In genomic region chr17:49260922-49261291, GRCh38 we compare ENCODE assay signal across 10 cellular contexts. TPM values are rescaled to one million over a fixed set of nuclear protein-coding genes. Genes with fewer than 3 reads are reported as not detected.
DNase-seq lines count a peak whose midpoint lies in the region; ATAC-seq, FAIRE-seq and TF ChIP-seq lines count a peak whose summit lies in the region.
"Had no signal": no experiment of that assay in that cellular context is flagged by ENCODE, and none has a peak within 500 bp of the region (broad histone marks: within the 10 kb centered on the region; RNA-seq: fewer than 3 reads in every experiment).

No MANE protein-coding gene starts in this region.

- POLR2A ChIA-PET in K562 (lab: Yijun Ruan, JAX), result interaction anchor here (0.5 kb wide), 1 partner anchor 583 kb away, joined by 3 read pairs; no protein-coding TSS in a partner anchor

- no peaks in the 10 kb centered on the region for H3K4me1 Mint-ChIP-seq in mesothelial cell of epicardium

- TF ChIP-seq CTCF in right atrium auricular region (IDR thresholded peaks at IDR 0.05), result no peak
- no peak for TF ChIP-seq CTCF in K562 (IDR thresholded peaks at IDR 0.05 in 2 of 3, conservative IDR thresholded peaks at IDR 0.05 in 1 of 3; ENCODE audit: insufficient read depth in 2 of 3, low read depth in 1 of 3, low read length in 3 of 3)
- TF ChIP-seq CTCF in mesothelial cell of epicardium (IDR thresholded peaks at IDR 0.05; ENCODE audit: unreplicated experiment), result no peak

- H3K4me3 ChIP-seq in right atrium auricular region, result peak overlapping the region in 1 of 2 donors; percentile 61
- H3K4me3 ChIP-seq in K562, result no peak overlapping the region
- H3K4me3 ChIP-seq in aorta (ENCODE audit: low read length in 2 of 2), result peak overlapping the region in 1 of 2 donors; percentile 75

- DNase-seq in right atrium auricular region (ENCODE audit: low spot score) (no peak), cardiac septum (ENCODE audit: low spot score) (no peak), K562 (ENCODE audit: extremely low read depth in 1 of 4, low spot score in 3 of 4) (no peak), mesothelial cell of epicardium (ENCODE audit: low spot score in 2 of 2, unreplicated experiment in 2 of 2) (no peak), aorta (peak in 1 of 2 donors; percentile 46), NCI-H1436 treated with DMSO at 0.1 percent for 48 hours (lab: John Stamatoyannopoulos, UW) (no peak), HuH-7.5 (ENCODE audit: low spot score) (no peak)
- DNase-seq in activated effector memory CD4-positive, alpha-beta T cell treated with anti-CD3 and anti-CD28 coated beads, Interleukin-2, amount 50 U/mL, for 16 hours, result no peak
- DNase-seq: DND-41 had no signal

- no peaks in the 10 kb centered on the region for H4K20me1 ChIP-seq in K562 (replicated peaks; ENCODE audit: control insufficient read depth, insufficient read depth, low read length)

- TF ChIP-seq POLR2A in K562 (conservative IDR thresholded peaks at IDR 0.05), result no peak

- peak overlapping the region; percentile 89 for H2AFZ ChIP-seq in K562 (ENCODE audit: low read depth, low read length)

- CTCF ChIA-PET in K562 (lab: Yijun Ruan, JAX; ENCODE audit: low intra/inter-chr PET ratio), result no interaction called here

- H3K36me3 ChIP-seq in right atrium auricular region (no peaks in the 10 kb centered on the region), K562 (ENCODE audit: control insufficient read depth, insufficient read depth, low read length) (no peaks in the 10 kb centered on the region), aorta (ENCODE audit: control insufficient read depth in 1 of 2, insufficient read depth in 2 of 2, low read length in 1 of 2) (no peaks in the 10 kb centered on the region)
- H3K36me3 ChIP-seq: ovary had no signal

- no peaks in the 10 kb centered on the region for H3K36me3 Mint-ChIP-seq in mesothelial cell of epicardium

- H3K27me3 ChIP-seq in right atrium auricular region (no peaks in the 10 kb centered on the region), K562 (ENCODE audit: control insufficient read depth in 2 of 2, insufficient read depth in 2 of 2, low read length in 2 of 2) (peaks cover 0 to 23% of the 10 kb centered on the region in 2 experiments; a peak in 2 of 5 replicates), aorta (ENCODE audit: control insufficient read depth in 1 of 2, insufficient read depth in 2 of 2, low read length in 1 of 2) (no peaks in the 10 kb centered on the region)
- H3K27me3 ChIP-seq: ovary had no signal

- peak overlapping the region in 1 of 2 experiments; percentile 47; a peak in 1 of 4 replicates for H3K9ac ChIP-seq in K562 (ENCODE audit: insufficient read depth in 1 of 2, low read depth in 2 of 2, low read length in 2 of 2)

- H3K27me3 Mint-ChIP-seq in mesothelial cell of epicardium (ENCODE audit: low read depth), result peaks cover 7% of the 10 kb centered on the region

- WGBS in K562 (ENCODE audit: insufficient coverage, low coverage, missing lambda C conversion rate), result 76% methylated on average over 7 of the region's 7 CpGs
- WGBS in aorta, 2 donors, result 67 to 72% methylated on average over 7 of the region's 7 CpGs

- no peak for TF ChIP-seq EP300 in K562 (IDR thresholded peaks at IDR 0.05; ENCODE audit: low read length)

- no peak for FAIRE-seq in K562 (lab: Jason Lieb, UNC)

- ATAC-seq in K562 (no peak), aorta (ENCODE audit: low FRiP score) (peak; percentile 31)

- H3K9me3 Mint-ChIP-seq in mesothelial cell of epicardium, result no peaks in the 10 kb centered on the region

- peak overlapping the region; percentile 74 to 86 for H3K27ac ChIP-seq in right atrium auricular region
- H3K27ac ChIP-seq in K562 (ENCODE audit: extremely low read depth, low read depth, low read length), result no peak overlapping the region
- H3K27ac ChIP-seq in aorta (ENCODE audit: low read depth in 1 of 2, low read length in 2 of 2), result no peak overlapping the region
- H3K27ac ChIP-seq: ovary had no signal

- in situ Hi-C loops in K562 (cut with MboI), result no loop called here

- no TSS peak for BruUV-seq in K562 (replicated peaks; lab: Mats Ljungman, UMichigan)

- no peaks in the 10 kb centered on the region for H3K9me1 ChIP-seq in K562 (ENCODE audit: control insufficient read depth, insufficient read depth, low read length)

- intact Hi-C loops in cardiac septum (cut with DNase I), result loop anchor here (5.0 to 10.0 kb wide), 2 partner anchors 34 to 76 kb away; no protein-coding TSS in a partner anchor
- intact Hi-C loops in K562 (cut with micrococcal nuclease), result no loop called here
- intact Hi-C loops in aorta (cut with DNase I), result no loop called here

- H3K27ac Mint-ChIP-seq in mesothelial cell of epicardium, result no peak overlapping the region

- peaks cover 0 to 11% of the 10 kb centered on the region in 2 donors for H3K4me1 ChIP-seq in right atrium auricular region
- peaks cover 4 to 13% of the 10 kb centered on the region in 2 experiments; a peak in 4 of 5 replicates for H3K4me1 ChIP-seq in K562 (replicated peaks in 1 of 2; ENCODE audit: control insufficient read depth in 2 of 2, insufficient read depth in 2 of 2, low read length in 2 of 2)
- H3K4me1 ChIP-seq in aorta (ENCODE audit: control insufficient read depth in 1 of 2, insufficient read depth in 2 of 2, low read length in 2 of 2), result no peaks in the 10 kb centered on the region

- H3K4me3 Mint-ChIP-seq in mesothelial cell of epicardium, result peak overlapping the region; percentile 65

- peak overlapping the region; percentile 69; the same call in 1 of the 2 replicates for H3K4me2 ChIP-seq in K562 (ENCODE audit: insufficient read depth, low read length)

- no peak for TF ChIP-seq RAD21 in K562 (CRISPR knock-in tag; conservative IDR thresholded peaks at IDR 0.05 in 1 of 2, IDR thresholded peaks at IDR 0.05 in 1 of 2)

- no peaks in the 10 kb centered on the region for H3K79me2 ChIP-seq in K562 (ENCODE audit: control insufficient read depth, insufficient read depth, low read length)

- H3K9me3 ChIP-seq in right atrium auricular region, result no peaks in the 10 kb centered on the region
- no peaks in the 10 kb centered on the region for H3K9me3 ChIP-seq in K562 (replicated peaks; ENCODE audit: control insufficient read depth, insufficient read depth, low read depth, low read length)
- H3K9me3 ChIP-seq in aorta (ENCODE audit: control insufficient read depth, low read length), result no peaks in the 10 kb centered on the region
- H3K9me3 ChIP-seq: ovary had no signal

RNA-seq across cellular contexts. Expression of gene PHOSPHO1, which starts 30.3 kb away (rescaled TPM):
- total RNA-seq in right atrium auricular region (1 to 10 TPM in 1 of 2 donors, under 1 TPM in 1; 0.56 to 2.2 TPM), cardiac septum (3.8 TPM), K562 (2014; rRNA removed) (0.16 TPM in 1 of 2 replicates, not detected in the other), K562 (2014; rRNA removed; fragmentation: Illumina TruSeq; extraction: Trizol) (not detected in 2 replicates), K562 (2015; rRNA removed; fragmentation: Illumina TruSeq; extraction: Trizol) (0.07 TPM in 1 of 2 replicates, not detected in the other), K562 (2021) (0.13 TPM in 1 of 2 replicates, not detected in the other), mesothelial cell of epicardium (0.25 to 0.40 TPM in 2 of 3 replicates, not detected in the other), aorta (1 to 10 TPM; 2.0 TPM)
- not detected in 2 replicates for total RNA-seq in K562 (2011; cell fraction: chromatin; rRNA removed; ENCODE audit: low replicate concordance)
- 0.17 TPM in 1 of 2 replicates, not detected in the other for total RNA-seq in K562 (2011; cell fraction: nucleolus; rRNA removed)
- total RNA-seq in K562 (2011; cell fraction: nucleoplasm; rRNA removed), result not detected in 2 replicates
- polyA plus RNA-seq in K562 (2011; rRNA removed) (0.06 TPM in 1 of 2 replicates, not detected in the other), K562 (2014; fragmentation: Illumina TruSeq; extraction: Trizol) (not detected in 2 replicates), K562 (2014; fragmentation: Nextera tagmentation; extraction: Ambion mirVana) (not detected), K562 (2014; rRNA removed) (not detected in 2 replicates), aorta (under 1 TPM in 1 of 2 donors, not detected in 1; 0.72 TPM)
- 0.21 TPM in 1 of 2 replicates, not detected in the other for polyA plus RNA-seq in K562 (2011; cell fraction: cytosol; rRNA removed)
- polyA plus RNA-seq in K562 (2011; cell fraction: nucleus; rRNA removed), result 0.09 TPM in 1 of 2 replicates, not detected in the other
- polyA plus RNA-seq in K562 (2012), result 0.09 and 0.54 TPM in 2 replicates
- not detected in 2 replicates for polyA minus RNA-seq in K562 (2011; rRNA and poly(A)+ RNA removed)
- polyA minus RNA-seq in K562 (2011; cell fraction: cytosol; rRNA and poly(A)+ RNA removed), result not detected in 2 replicates
- polyA minus RNA-seq in K562 (2011; cell fraction: nucleus; rRNA and poly(A)+ RNA removed), result not detected in 2 replicates

RNA-seq across cellular contexts. Expression of gene ABI3, which starts 50.4 kb away (rescaled TPM):
- total RNA-seq in right atrium auricular region (1 to 10 TPM; 6.7 to 8.2 TPM), cardiac septum (6.0 TPM), K562 (2014; rRNA removed) (not detected in 2 replicates), K562 (2014; rRNA removed; fragmentation: Illumina TruSeq; extraction: Trizol) (not detected in 2 replicates), K562 (2015; rRNA removed; fragmentation: Illumina TruSeq; extraction: Trizol) (not detected in 2 replicates), K562 (2021) (0.09 TPM in 1 of 2 replicates, not detected in the other), mesothelial cell of epicardium (0.51 to 1.3 TPM (median 0.69 TPM) in 3 replicates), aorta (10 to 100 TPM in 1 of 2 donors, 1 to 10 TPM in 1; 8.8 to 12.3 TPM)
- not detected in 2 replicates for total RNA-seq in K562 (2011; cell fraction: chromatin; rRNA removed; ENCODE audit: low replicate concordance)
- total RNA-seq in K562 (2011; cell fraction: nucleolus; rRNA removed), result not detected in 2 replicates
- not detected in 2 replicates for total RNA-seq in K562 (2011; cell fraction: nucleoplasm; rRNA removed)
- polyA plus RNA-seq in K562 (2011; rRNA removed) (not detected in 2 replicates), K562 (2014; fragmentation: Illumina TruSeq; extraction: Trizol) (not detected in 2 replicates), K562 (2014; fragmentation: Nextera tagmentation; extraction: Ambion mirVana) (not detected), K562 (2014; rRNA removed) (not detected in 2 replicates), aorta (1 to 10 TPM in 1 of 2 donors, under 1 TPM in 1; 0.77 to 3.5 TPM)
- not detected in 2 replicates for polyA plus RNA-seq in K562 (2011; cell fraction: cytosol; rRNA removed)
- not detected in 2 replicates for polyA plus RNA-seq in K562 (2011; cell fraction: nucleus; rRNA removed)
- not detected in 2 replicates for polyA plus RNA-seq in K562 (2012)
- polyA minus RNA-seq in K562 (2011; rRNA and poly(A)+ RNA removed), result not detected in 2 replicates
- polyA minus RNA-seq in K562 (2011; cell fraction: cytosol; rRNA and poly(A)+ RNA removed), result not detected in 2 replicates
- polyA minus RNA-seq in K562 (2011; cell fraction: nucleus; rRNA and poly(A)+ RNA removed), result not detected in 2 replicates

RNA-seq across cellular contexts. Expression of gene GNGT2, which starts 50.5 kb away (rescaled TPM):
- 1 to 10 TPM in 1 of 2 donors, under 1 TPM in 1; 0.90 to 1.4 TPM for total RNA-seq in right atrium auricular region
- 1.2 TPM for total RNA-seq in cardiac septum
- total RNA-seq in K562 (2011; cell fraction: chromatin; rRNA removed; ENCODE audit: low replicate concordance), result not detected in 2 replicates
- total RNA-seq in K562 (2011; cell fraction: nucleolus; rRNA removed), result not detected in 2 replicates
- not detected in 2 replicates for total RNA-seq in K562 (2011; cell fraction: nucleoplasm; rRNA removed)
- not detected in 2 replicates for total RNA-seq in K562 (2014; rRNA removed)
- not detected in 2 replicates for total RNA-seq in K562 (2014; rRNA removed; fragmentation: Illumina TruSeq; extraction: Trizol)
- not detected in 2 replicates for total RNA-seq in K562 (2015; rRNA removed; fragmentation: Illumina TruSeq; extraction: Trizol)
- not detected in 2 replicates for total RNA-seq in K562 (2021)
- polyA plus RNA-seq in K562 (2011; rRNA removed), result not detected in 2 replicates
- not detected in 2 replicates for polyA plus RNA-seq in K562 (2011; cell fraction: cytosol; rRNA removed)
- polyA plus RNA-seq in K562 (2011; cell fraction: nucleus; rRNA removed), result not detected in 2 replicates
- not detected in 2 replicates for polyA plus RNA-seq in K562 (2012)
- not detected in 2 replicates for polyA plus RNA-seq in K562 (2014; fragmentation: Illumina TruSeq; extraction: Trizol)
- polyA plus RNA-seq in K562 (2014; fragmentation: Nextera tagmentation; extraction: Ambion mirVana), result not detected
- not detected in 2 replicates for polyA plus RNA-seq in K562 (2014; rRNA removed)
- not detected in 2 replicates for polyA minus RNA-seq in K562 (2011; rRNA and poly(A)+ RNA removed)
- not detected in 2 replicates for polyA minus RNA-seq in K562 (2011; cell fraction: cytosol; rRNA and poly(A)+ RNA removed)
- polyA minus RNA-seq in K562 (2011; cell fraction: nucleus; rRNA and poly(A)+ RNA removed), result not detected in 2 replicates
- total RNA-seq in mesothelial cell of epicardium, result 0.34 TPM in 1 of 3 replicates, not detected in the others
- total RNA-seq in aorta, result 1 to 10 TPM; 1.6 to 1.8 TPM
- polyA plus RNA-seq in aorta, result 1 to 10 TPM in 1 of 2 donors, under 1 TPM in 1; 1.00 to 4.0 TPM

Comparison
In these comparisons a context has a peak if more than half of its experiments do, and no peak if none do; other contexts are left out.
1. H3K27ac ChIP-seq: peak in right atrium auricular region (2 of 2); none in K562 (single experiment) and aorta (0 of 2).